In genomic region chr13:50731400-50731799, GRCh38 we compare ENCODE assay signal across 11 cellular contexts.
DNase-seq lines count a peak whose midpoint lies in the region; ATAC-seq and TF ChIP-seq lines count a peak whose summit lies in the region.
"Had no signal": no experiment of that assay in that cellular context is flagged by ENCODE, and none has a peak within 500 bp of the region (broad histone marks: within the 10 kb centered on the region; RNA-seq: fewer than 3 reads in every experiment).

No MANE protein-coding gene starts in this region.

- H3K36me3 ChIP-seq in HAP-1 (replicated peaks) (no peaks in the 10 kb centered on the region), psoas muscle (ENCODE audit: insufficient read depth in 1 of 2, low read depth in 1 of 2) (no peaks in the 10 kb centered on the region)

- in situ Hi-C loops in HAP-1 (cut with MboI; ENCODE audit: low sequenced_read_pairs) = no loop called here

- H3K4me3 Mint-ChIP-seq in T-helper 17 cell = no peak overlapping the region
- H3K4me3 Mint-ChIP-seq: CD4-positive, CD25-positive, alpha-beta regulatory T cell had no signal

- H3K27ac Mint-ChIP-seq in T-helper 17 cell = peak overlapping the region; percentile 29
- H3K27ac Mint-ChIP-seq: CD4-positive, CD25-positive, alpha-beta regulatory T cell had no signal

- H3K4me3 ChIP-seq in HAP-1 (no peak overlapping the region), foreskin fibroblast (ENCODE audit: low read depth in 1 of 2, low read length in 2 of 2) (no peak overlapping the region), psoas muscle (no peak overlapping the region)

- ATAC-seq in T-helper 17 cell (no peak), HG03039 (IDR thresholded peaks at IDR 0.05; ENCODE audit: unreplicated experiment) (no peak), GM21381 (IDR thresholded peaks at IDR 0.05; ENCODE audit: unreplicated experiment) (no peak), psoas muscle (no peak), HG02973 (IDR thresholded peaks at IDR 0.05; ENCODE audit: unreplicated experiment) (no peak)
- ATAC-seq: left colon had no signal

- peak; percentile 62 for DNase-seq in AG08395 (ENCODE audit: low spot score)
- DNase-seq in HAP-1 (ENCODE audit: low spot score in 2 of 2) = peak; percentile 57 to 58
- no peak for DNase-seq in T-helper 17 cell
- DNase-seq in foreskin fibroblast = peak; percentile 51 to 80
- no peak for DNase-seq in psoas muscle
- DNase-seq: left colon, NCI-H1092 treated with DMSO at 0.1 percent for 48 hours had no signal

- intact Hi-C loops in psoas muscle (cut with DNase I) = no loop called here

- no peaks in the 10 kb centered on the region for H3K27me3 ChIP-seq in HAP-1 (ENCODE audit: low read depth)
- H3K27me3 ChIP-seq in psoas muscle (ENCODE audit: insufficient read depth in 3 of 3, low read length in 2 of 3) = no peaks in the 10 kb centered on the region

- TF ChIP-seq CTCF in foreskin fibroblast (IDR thresholded peaks at IDR 0.05; ENCODE audit: low read depth, low read length) (no peak), psoas muscle (IDR thresholded peaks at IDR 0.05) (no peak)

- no peaks in the 10 kb centered on the region for H3K27me3 Mint-ChIP-seq in T-helper 17 cell

- H3K36me3 Mint-ChIP-seq in T-helper 17 cell (ENCODE audit: low read depth) = no peaks in the 10 kb centered on the region

- peaks cover 7% of the 10 kb centered on the region for H3K4me1 Mint-ChIP-seq in T-helper 17 cell

- H3K4me1 ChIP-seq in HAP-1 = no peaks in the 10 kb centered on the region
- H3K4me1 ChIP-seq in psoas muscle = no peaks in the 10 kb centered on the region

- H3K27ac ChIP-seq in psoas muscle = no peak overlapping the region

- H3K9me3 ChIP-seq in HAP-1 (no peaks in the 10 kb centered on the region; the same call in 1 of the 2 replicates), T-helper 17 cell (ENCODE audit: control insufficient read depth, low read length, poor library complexity, severe bottlenecking) (no peaks in the 10 kb centered on the region), psoas muscle (no peaks in the 10 kb centered on the region)

Comparison
In these comparisons a context has a peak if more than half of its experiments do, and no peak if none do; other contexts are left out.
1. DNase-seq: peak in AG08395 (single experiment), HAP-1 (2 of 2) and foreskin fibroblast (2 of 2); none in T-helper 17 cell (0 of 3) and psoas muscle (0 of 2).